ENCODE assay signal across 1 cellular context in the genomic region with DNA sequence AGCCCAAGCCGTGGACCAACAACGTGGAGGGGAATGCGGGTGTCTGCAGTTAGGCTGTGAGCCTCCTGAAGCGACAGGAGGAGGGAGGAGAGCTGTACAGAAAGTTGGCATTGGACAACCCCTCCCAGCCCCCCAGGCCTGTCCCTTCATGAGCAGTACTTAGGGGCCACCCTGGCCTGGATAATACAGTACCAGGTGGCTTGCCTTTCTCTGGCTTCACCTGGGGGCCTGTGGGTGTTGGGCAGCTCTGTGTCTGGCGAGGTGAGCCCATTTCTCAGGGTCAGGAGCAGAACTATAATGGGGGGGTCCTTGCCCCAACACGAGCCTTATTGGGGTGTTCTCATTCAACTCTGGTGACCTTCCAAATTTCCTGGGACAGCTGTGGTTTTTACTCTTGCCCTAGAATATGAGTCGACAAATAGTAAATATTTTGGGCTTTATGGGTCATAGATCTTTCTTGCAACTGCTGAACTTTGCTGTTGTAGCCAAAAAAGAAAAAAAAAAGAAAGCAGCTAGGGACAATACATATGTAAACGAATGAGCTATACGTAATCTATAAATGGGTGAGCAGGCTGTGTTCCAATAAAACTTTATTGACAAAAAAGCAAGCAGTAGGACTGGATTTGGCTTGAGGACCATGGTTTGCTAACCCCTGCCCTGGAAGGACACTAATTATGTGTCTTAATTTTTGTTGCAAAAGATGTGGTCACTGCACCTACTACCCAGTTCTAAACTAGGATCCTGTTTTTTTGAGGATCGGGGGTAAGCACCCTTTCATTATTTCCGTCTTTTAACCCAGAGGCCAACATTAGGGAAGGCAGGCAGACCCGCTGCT.
TF ChIP-seq lines count a peak whose summit lies in the region.

No MANE protein-coding gene starts in this region.

TF ChIP-seq in GM12878, 131 proteins besides CTCF, POLR2A, EP300 and RAD21:
- TF ChIP-seq SP1 (IDR thresholded peaks at IDR 0.05; ENCODE audit: low read depth, low read length) (no peak), ZBTB40 (IDR thresholded peaks at IDR 0.05; ENCODE audit: borderline replicate concordance) (peak; percentile 83), MEF2A (IDR thresholded peaks at IDR 0.05; ENCODE audit: insufficient read depth, low read depth, low read length) (no peak)
